ENCODE assay signal across 1 cellular context in the genomic region with DNA sequence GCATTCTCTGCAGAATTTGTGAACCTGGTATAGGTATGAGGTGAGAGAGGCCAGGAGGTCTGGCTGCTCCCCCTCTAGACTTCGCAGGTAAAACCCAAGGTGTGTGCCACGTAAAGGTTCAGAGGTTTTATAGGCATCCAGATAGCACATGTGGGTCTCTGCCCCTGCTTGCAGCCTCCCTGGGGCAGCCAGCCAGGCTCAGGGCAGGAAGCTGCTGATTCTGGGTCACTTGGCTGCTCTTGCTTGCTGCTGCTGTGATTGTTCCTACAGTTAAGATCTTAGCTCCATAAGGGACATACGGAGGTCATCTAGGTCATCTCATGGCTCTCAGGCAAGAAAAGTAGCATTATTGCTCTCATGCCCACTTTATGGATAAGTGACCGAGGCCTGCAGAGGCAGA.
TF ChIP-seq lines count a peak whose summit lies in the region.

No MANE protein-coding gene starts in this region.

TF ChIP-seq in GM23338, 12 proteins besides CTCF, POLR2A, EP300 and RAD21:
- TF ChIP-seq, protein P1, sequence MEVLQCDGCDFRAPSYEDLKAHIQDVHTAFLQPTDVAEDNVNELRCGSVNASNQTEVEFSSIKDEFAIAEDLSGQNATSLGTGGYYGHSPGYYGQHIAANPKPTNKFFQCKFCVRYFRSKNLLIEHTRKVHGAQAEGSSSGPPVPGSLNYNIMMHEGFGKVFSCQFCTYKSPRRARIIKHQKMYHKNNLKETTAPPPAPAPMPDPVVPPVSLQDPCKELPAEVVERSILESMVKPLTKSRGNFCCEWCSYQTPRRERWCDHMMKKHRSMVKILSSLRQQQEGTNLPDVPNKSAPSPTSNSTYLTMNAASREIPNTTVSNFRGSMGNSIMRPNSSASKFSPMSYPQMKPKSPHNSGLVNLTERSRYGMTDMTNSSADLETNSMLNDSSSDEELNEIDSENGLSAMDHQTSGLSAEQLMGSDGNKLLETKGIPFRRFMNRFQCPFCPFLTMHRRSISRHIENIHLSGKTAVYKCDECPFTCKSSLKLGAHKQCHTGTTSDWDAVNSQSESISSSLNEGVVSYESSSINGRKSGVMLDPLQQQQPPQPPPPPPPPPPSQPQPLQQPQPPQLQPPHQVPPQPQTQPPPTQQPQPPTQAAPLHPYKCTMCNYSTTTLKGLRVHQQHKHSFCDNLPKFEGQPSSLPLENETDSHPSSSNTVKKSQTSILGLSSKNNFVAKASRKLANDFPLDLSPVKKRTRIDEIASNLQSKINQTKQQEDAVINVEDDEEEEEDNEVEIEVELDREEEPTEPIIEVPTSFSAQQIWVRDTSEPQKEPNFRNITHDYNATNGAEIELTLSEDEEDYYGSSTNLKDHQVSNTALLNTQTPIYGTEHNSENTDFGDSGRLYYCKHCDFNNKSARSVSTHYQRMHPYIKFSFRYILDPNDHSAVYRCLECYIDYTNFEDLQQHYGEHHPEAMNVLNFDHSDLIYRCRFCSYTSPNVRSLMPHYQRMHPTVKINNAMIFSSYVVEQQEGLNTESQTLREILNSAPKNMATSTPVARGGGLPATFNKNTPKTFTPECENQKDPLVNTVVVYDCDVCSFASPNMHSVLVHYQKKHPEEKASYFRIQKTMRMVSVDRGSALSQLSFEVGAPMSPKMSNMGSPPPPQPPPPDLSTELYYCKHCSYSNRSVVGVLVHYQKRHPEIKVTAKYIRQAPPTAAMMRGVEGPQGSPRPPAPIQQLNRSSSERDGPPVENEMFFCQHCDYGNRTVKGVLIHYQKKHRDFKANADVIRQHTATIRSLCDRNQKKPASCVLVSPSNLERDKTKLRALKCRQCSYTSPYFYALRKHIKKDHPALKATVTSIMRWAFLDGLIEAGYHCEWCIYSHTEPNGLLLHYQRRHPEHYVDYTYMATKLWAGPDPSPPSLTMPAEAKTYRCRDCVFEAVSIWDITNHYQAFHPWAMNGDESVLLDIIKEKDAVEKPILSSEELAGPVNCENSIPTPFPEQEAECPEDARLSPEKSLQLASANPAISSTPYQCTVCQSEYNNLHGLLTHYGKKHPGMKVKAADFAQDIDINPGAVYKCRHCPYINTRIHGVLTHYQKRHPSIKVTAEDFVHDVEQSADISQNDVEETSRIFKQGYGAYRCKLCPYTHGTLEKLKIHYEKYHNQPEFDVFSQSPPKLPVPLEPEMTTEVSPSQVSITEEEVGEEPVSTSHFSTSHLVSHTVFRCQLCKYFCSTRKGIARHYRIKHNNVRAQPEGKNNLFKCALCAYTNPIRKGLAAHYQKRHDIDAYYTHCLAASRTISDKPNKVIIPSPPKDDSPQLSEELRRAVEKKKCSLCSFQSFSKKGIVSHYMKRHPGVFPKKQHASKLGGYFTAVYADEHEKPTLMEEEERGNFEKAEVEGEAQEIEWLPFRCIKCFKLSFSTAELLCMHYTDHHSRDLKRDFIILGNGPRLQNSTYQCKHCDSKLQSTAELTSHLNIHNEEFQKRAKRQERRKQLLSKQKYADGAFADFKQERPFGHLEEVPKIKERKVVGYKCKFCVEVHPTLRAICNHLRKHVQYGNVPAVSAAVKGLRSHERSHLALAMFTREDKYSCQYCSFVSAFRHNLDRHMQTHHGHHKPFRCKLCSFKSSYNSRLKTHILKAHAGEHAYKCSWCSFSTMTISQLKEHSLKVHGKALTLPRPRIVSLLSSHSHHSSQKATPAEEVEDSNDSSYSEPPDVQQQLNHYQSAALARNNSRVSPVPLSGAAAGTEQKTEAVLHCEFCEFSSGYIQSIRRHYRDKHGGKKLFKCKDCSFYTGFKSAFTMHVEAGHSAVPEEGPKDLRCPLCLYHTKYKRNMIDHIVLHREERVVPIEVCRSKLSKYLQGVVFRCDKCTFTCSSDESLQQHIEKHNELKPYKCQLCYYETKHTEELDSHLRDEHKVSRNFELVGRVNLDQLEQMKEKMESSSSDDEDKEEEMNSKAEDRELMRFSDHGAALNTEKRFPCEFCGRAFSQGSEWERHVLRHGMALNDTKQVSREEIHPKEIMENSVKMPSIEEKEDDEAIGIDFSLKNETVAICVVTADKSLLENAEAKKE (CRISPR knock-in tag; IDR thresholded peaks at IDR 0.05) = no peak
- TF ChIP-seq, protein P2, sequence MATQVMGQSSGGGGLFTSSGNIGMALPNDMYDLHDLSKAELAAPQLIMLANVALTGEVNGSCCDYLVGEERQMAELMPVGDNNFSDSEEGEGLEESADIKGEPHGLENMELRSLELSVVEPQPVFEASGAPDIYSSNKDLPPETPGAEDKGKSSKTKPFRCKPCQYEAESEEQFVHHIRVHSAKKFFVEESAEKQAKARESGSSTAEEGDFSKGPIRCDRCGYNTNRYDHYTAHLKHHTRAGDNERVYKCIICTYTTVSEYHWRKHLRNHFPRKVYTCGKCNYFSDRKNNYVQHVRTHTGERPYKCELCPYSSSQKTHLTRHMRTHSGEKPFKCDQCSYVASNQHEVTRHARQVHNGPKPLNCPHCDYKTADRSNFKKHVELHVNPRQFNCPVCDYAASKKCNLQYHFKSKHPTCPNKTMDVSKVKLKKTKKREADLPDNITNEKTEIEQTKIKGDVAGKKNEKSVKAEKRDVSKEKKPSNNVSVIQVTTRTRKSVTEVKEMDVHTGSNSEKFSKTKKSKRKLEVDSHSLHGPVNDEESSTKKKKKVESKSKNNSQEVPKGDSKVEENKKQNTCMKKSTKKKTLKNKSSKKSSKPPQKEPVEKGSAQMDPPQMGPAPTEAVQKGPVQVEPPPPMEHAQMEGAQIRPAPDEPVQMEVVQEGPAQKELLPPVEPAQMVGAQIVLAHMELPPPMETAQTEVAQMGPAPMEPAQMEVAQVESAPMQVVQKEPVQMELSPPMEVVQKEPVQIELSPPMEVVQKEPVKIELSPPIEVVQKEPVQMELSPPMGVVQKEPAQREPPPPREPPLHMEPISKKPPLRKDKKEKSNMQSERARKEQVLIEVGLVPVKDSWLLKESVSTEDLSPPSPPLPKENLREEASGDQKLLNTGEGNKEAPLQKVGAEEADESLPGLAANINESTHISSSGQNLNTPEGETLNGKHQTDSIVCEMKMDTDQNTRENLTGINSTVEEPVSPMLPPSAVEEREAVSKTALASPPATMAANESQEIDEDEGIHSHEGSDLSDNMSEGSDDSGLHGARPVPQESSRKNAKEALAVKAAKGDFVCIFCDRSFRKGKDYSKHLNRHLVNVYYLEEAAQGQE (IDR thresholded peaks at IDR 0.05; ENCODE audit: unreplicated experiment) = no peak
- TF ChIP-seq STAT1 (IDR thresholded peaks at IDR 0.05; ENCODE audit: unreplicated experiment) (no peak), POLR2AphosphoS5 (IDR thresholded peaks at IDR 0.05; ENCODE audit: low read depth) (no peak), EZH2 (IDR thresholded peaks at IDR 0.05; ENCODE audit: low read depth, unreplicated experiment) (no peak), ZNF114 (CRISPR knock-in tag; IDR thresholded peaks at IDR 0.05) (no peak), EZH2phosphoT487 (IDR thresholded peaks at IDR 0.05; ENCODE audit: unreplicated experiment) (no peak), NANOG (IDR thresholded peaks at IDR 0.05; ENCODE audit: borderline replicate concordance) (no peak), ZNF331 (CRISPR knock-in tag; IDR thresholded peaks at IDR 0.05; ENCODE audit: low read depth) (no peak)
